16 cellular contexts compared by ENCODE assay signal in the genomic region with DNA sequence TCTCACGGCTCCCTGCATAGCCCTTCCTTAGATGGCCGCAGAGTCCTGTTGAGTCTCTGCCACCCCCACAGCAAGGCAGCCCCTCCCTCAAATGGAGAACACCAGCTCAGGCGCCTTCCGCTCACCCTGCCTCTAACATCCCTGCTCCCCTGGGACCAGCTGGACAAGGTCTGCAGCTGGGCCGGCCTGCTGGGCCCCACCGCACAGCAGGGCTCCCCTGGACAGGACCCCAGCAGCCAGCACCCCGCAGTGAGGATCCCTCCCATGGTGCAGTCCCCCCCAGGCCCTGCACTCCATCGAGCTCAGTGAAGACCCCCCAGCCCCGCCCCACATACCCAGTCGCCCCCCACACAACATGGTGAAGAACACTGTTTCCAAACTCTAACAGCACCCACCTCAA. TPM values are rescaled to one million over a fixed set of nuclear protein-coding genes. Genes with fewer than 3 reads are reported as not detected.
A peak's percentile ranks its signal among the peaks of the same experiment; 100 is the strongest.
DNase-seq lines count a peak whose midpoint lies in the region; ATAC-seq, FAIRE-seq and TF ChIP-seq lines count a peak whose summit lies in the region.
"Had no signal": no experiment of that assay in that cellular context is flagged by ENCODE, and none has a peak within 500 bp of the region (broad histone marks: within the 10 kb centered on the region; RNA-seq: fewer than 3 reads in every experiment).

No MANE protein-coding gene starts in this region.

- peak overlapping the region; percentile 90 for H2AK5ac ChIP-seq in neuronal stem cell (ENCODE audit: low read depth, low read length)

- H3K4me1 ChIP-seq in K562 (replicated peaks in 1 of 2; ENCODE audit: control insufficient read depth in 2 of 2, insufficient read depth in 2 of 2, low read length in 2 of 2) (peaks cover 11 to 35% of the 10 kb centered on the region in 2 experiments; a peak in 4 of 5 replicates), neuronal stem cell (ENCODE audit: control insufficient read depth in 2 of 2, insufficient read depth in 1 of 2, low read depth in 1 of 2, low read length in 2 of 2) (peaks cover 0 to 5% of the 10 kb centered on the region in 2 donors), left lung (peaks cover 0 to 16% of the 10 kb centered on the region in 2 donors)

- H3K18ac ChIP-seq in neuronal stem cell (ENCODE audit: low read length), result peak overlapping the region; percentile 38

- H3K36me3 Mint-ChIP-seq in activated CD4-positive, alpha-beta memory T cell treated with anti-CD3 and anti-CD28 coated beads, Interleukin-2, amount 10 ng/mL, durations not matched to agents 7 days and 5 days (ENCODE audit: low read depth), result peaks cover 40% of the 10 kb centered on the region

- DNase-seq in Right ventricle myocardium inferior (ENCODE audit: missing footprints) (peak; percentile 45), left ventricle myocardium superior (no peak), K562 (ENCODE audit: extremely low read depth in 1 of 4, low spot score in 3 of 4) (no peak), neuronal stem cell (ENCODE audit: low spot score) (no peak), left lung (no peak), NCI-H1417 treated with DMSO at 0.1 percent for 48 hours (lab: John Stamatoyannopoulos, UW) (no peak), H7 (no peak)
- DNase-seq in activated CD4-positive, alpha-beta memory T cell treated with anti-CD3 and anti-CD28 coated beads, Interleukin-2, amount 10 ng/mL, durations not matched to agents 7 days and 5 days, result no peak
- DNase-seq: CD4-positive, CD25-positive, alpha-beta regulatory T cell; GM23248; H9 had no signal

- FAIRE-seq in K562 (lab: Jason Lieb, UNC), result no peak
- FAIRE-seq: GM18507, HepG2, HTR-8/SVneo had no signal

- H3K79me1 ChIP-seq in neuronal stem cell (ENCODE audit: low read depth, low read length), result no peaks in the 10 kb centered on the region

- WGBS in K562 (ENCODE audit: insufficient coverage, low coverage, missing lambda C conversion rate), result 100% methylated on average over 1 of the region's 10 CpGs
- WGBS in neuronal stem cell (ENCODE audit: extremely low coverage in 2 of 2, insufficient read length in 2 of 2, insufficient replicate concordance in 1 of 2), 2 donors, result no CpG with 5 or more reads among the region's 10 CpGs

- no peak overlapping the region for H3K14ac ChIP-seq in neuronal stem cell (ENCODE audit: low read length)

- H3K9ac ChIP-seq in K562 (ENCODE audit: insufficient read depth in 1 of 2, low read depth in 2 of 2, low read length in 2 of 2) (no peak overlapping the region), neuronal stem cell (ENCODE audit: low read depth, low read length, poor library complexity) (peak overlapping the region; percentile 44)
- H3K9ac ChIP-seq: GM23248 had no signal

- intact Hi-C loops in Right ventricle myocardium inferior (cut with DNase I) (no loop called here), left ventricle myocardium superior (cut with micrococcal nuclease) (no loop called here), K562 (cut with micrococcal nuclease) (no loop called here), left lung (cut with DNase I) (no loop called here)

- H3K27ac ChIP-seq in K562 (ENCODE audit: extremely low read depth, low read depth, low read length), result no peak overlapping the region
- no peak overlapping the region for H3K27ac ChIP-seq in neuronal stem cell (replicated peaks; ENCODE audit: low read length)
- no peak overlapping the region for H3K27ac ChIP-seq in left lung
- H3K27ac ChIP-seq: 22Rv1, GM23248 had no signal

- no peak overlapping the region for H4K8ac ChIP-seq in neuronal stem cell (ENCODE audit: low read depth, low read length)

- H3K27me3 ChIP-seq in K562 (ENCODE audit: control insufficient read depth in 2 of 2, insufficient read depth in 2 of 2, low read length in 2 of 2), result no peaks in the 10 kb centered on the region; a peak in 1 of 5 replicates
- peaks cover 0 to 30% (median 0%) of the 10 kb centered on the region in 3 experiments for H3K27me3 ChIP-seq in neuronal stem cell (ENCODE audit: control insufficient read depth in 3 of 3, insufficient read depth in 3 of 3, low read depth in 1 of 3, low read length in 3 of 3)
- H3K27me3 ChIP-seq in left lung, result no peaks in the 10 kb centered on the region
- H3K27me3 ChIP-seq in H7 (ENCODE audit: control insufficient read depth, insufficient read depth, low read length), result no peaks in the 10 kb centered on the region

- H3K79me2 ChIP-seq in K562 (ENCODE audit: control insufficient read depth, insufficient read depth, low read length), result peaks cover 27% of the 10 kb centered on the region

- no peak overlapping the region for H3K27ac Mint-ChIP-seq in activated CD4-positive, alpha-beta memory T cell treated with anti-CD3 and anti-CD28 coated beads, Interleukin-2, amount 10 ng/mL, durations not matched to agents 7 days and 5 days
- H3K27ac Mint-ChIP-seq: H9 had no signal

- H2AFZ ChIP-seq in K562 (ENCODE audit: low read depth, low read length) (no peak overlapping the region), neuronal stem cell (ENCODE audit: low read length) (no peak overlapping the region)
- H2AFZ ChIP-seq: GM23248 had no signal

- no peak overlapping the region for H3K4ac ChIP-seq in neuronal stem cell (ENCODE audit: low read length)

- no TSS peak for BruUV-seq in K562 (replicated peaks; lab: Mats Ljungman, UMichigan)

- H3K9me3 ChIP-seq in K562 (replicated peaks; ENCODE audit: control insufficient read depth, insufficient read depth, low read depth, low read length) (no peaks in the 10 kb centered on the region), neuronal stem cell (replicated peaks in 1 of 2; ENCODE audit: control insufficient read depth in 2 of 2, insufficient read depth in 1 of 2, low read depth in 1 of 2, low read length in 2 of 2) (no peaks in the 10 kb centered on the region), left lung (no peaks in the 10 kb centered on the region)

- peak overlapping the region; percentile 87 for H2BK15ac ChIP-seq in neuronal stem cell (ENCODE audit: low read length)

- CTCF ChIA-PET in K562 (lab: Yijun Ruan, JAX; ENCODE audit: low intra/inter-chr PET ratio), result no interaction called here
- CTCF ChIA-PET in activated CD4-positive, alpha-beta memory T cell treated with anti-CD3 and anti-CD28 coated beads, Interleukin-2, amount 10 ng/mL, durations not matched to agents 7 days and 5 days (lab: Charles Lee), result no interaction called here

- no peaks in the 10 kb centered on the region for H3K27me3 Mint-ChIP-seq in activated CD4-positive, alpha-beta memory T cell treated with anti-CD3 and anti-CD28 coated beads, Interleukin-2, amount 10 ng/mL, durations not matched to agents 7 days and 5 days
- H3K27me3 Mint-ChIP-seq: CD4-positive, CD25-positive, alpha-beta regulatory T cell had no signal

- H3K9me3 Mint-ChIP-seq in activated CD4-positive, alpha-beta memory T cell treated with anti-CD3 and anti-CD28 coated beads, Interleukin-2, amount 10 ng/mL, durations not matched to agents 7 days and 5 days, result no peaks in the 10 kb centered on the region
- H3K9me3 Mint-ChIP-seq: CD4-positive, CD25-positive, alpha-beta regulatory T cell; H9 had no signal

- peaks cover 36% of the 10 kb centered on the region; the same call in 1 of the 3 replicates for H3K36me3 ChIP-seq in K562 (ENCODE audit: control insufficient read depth, insufficient read depth, low read length)
- no peaks in the 10 kb centered on the region for H3K36me3 ChIP-seq in neuronal stem cell (replicated peaks in 1 of 2; ENCODE audit: control insufficient read depth in 2 of 2, insufficient read depth in 2 of 2, low read length in 2 of 2)
- H3K36me3 ChIP-seq in left lung, result peaks cover 0 to 24% of the 10 kb centered on the region in 2 donors
- H3K36me3 ChIP-seq in H7 (replicated peaks; ENCODE audit: control insufficient read depth, insufficient read depth, low read length), result no peaks in the 10 kb centered on the region

- ATAC-seq in Right ventricle myocardium inferior, result no peak
- ATAC-seq in left ventricle myocardium superior, result no peak
- ATAC-seq in K562, result peak; percentile 7
- no peak for ATAC-seq in left lung
- ATAC-seq: HepG2 had no signal

- H2BK120ac ChIP-seq in neuronal stem cell (ENCODE audit: low read depth, low read length), result peak overlapping the region; percentile 5

- no peak overlapping the region for H2BK12ac ChIP-seq in neuronal stem cell (ENCODE audit: low read length)

- no peak overlapping the region for H3K4me3 Mint-ChIP-seq in activated CD4-positive, alpha-beta memory T cell treated with anti-CD3 and anti-CD28 coated beads, Interleukin-2, amount 10 ng/mL, durations not matched to agents 7 days and 5 days
- H3K4me3 Mint-ChIP-seq: CD4-positive, CD25-positive, alpha-beta regulatory T cell; H9 had no signal

- H3K4me3 ChIP-seq in K562 (no peak overlapping the region), neuronal stem cell (ENCODE audit: low read length in 2 of 2) (no peak overlapping the region), left lung (no peak overlapping the region), H7 (ENCODE audit: insufficient read depth, low read depth, low read length) (no peak overlapping the region)
- H3K4me3 ChIP-seq: GM23248 had no signal

- H3K4me2 ChIP-seq in K562 (ENCODE audit: insufficient read depth, low read length) (no peak overlapping the region), neuronal stem cell (ENCODE audit: insufficient read depth, low read length, poor library complexity, severe bottlenecking) (no peak overlapping the region)

- H2BK5ac ChIP-seq in neuronal stem cell (ENCODE audit: low read length), result no peak overlapping the region

- TF ChIP-seq EP300 in K562 (IDR thresholded peaks at IDR 0.05; ENCODE audit: low read length), result no peak

- no peaks in the 10 kb centered on the region for H3K9me1 ChIP-seq in K562 (ENCODE audit: control insufficient read depth, insufficient read depth, low read length)

- H3K23ac ChIP-seq in neuronal stem cell (ENCODE audit: low read depth, low read length, poor library complexity), result peak overlapping the region; percentile 31

- POLR2A ChIA-PET in K562 (lab: Yijun Ruan, JAX), result interaction anchor here (0.6 to 6.9 kb wide), 3 partner anchors 6 to 309 kb away, joined by 4 to 40 read pairs (median 5); a partner anchor contains a TSS
- POLR2A ChIA-PET in activated CD4-positive, alpha-beta memory T cell treated with anti-CD3 and anti-CD28 coated beads, Interleukin-2, amount 10 ng/mL, durations not matched to agents 7 days and 5 days (lab: Charles Lee), result no interaction called here

- TF ChIP-seq CTCF in K562 (IDR thresholded peaks at IDR 0.05 in 2 of 3, conservative IDR thresholded peaks at IDR 0.05 in 1 of 3; ENCODE audit: insufficient read depth in 2 of 3, low read depth in 1 of 3, low read length in 3 of 3), result no peak
- TF ChIP-seq CTCF in left lung (IDR thresholded peaks at IDR 0.05), result no peak

- no peak for TF ChIP-seq POLR2A in K562 (conservative IDR thresholded peaks at IDR 0.05)

- H4K91ac ChIP-seq in neuronal stem cell (ENCODE audit: low read depth, low read length, poor library complexity), result no peak overlapping the region

- TF ChIP-seq RAD21 in K562 (CRISPR knock-in tag; conservative IDR thresholded peaks at IDR 0.05 in 1 of 2, IDR thresholded peaks at IDR 0.05 in 1 of 2), result no peak

- peaks cover 16% of the 10 kb centered on the region for H3K4me1 Mint-ChIP-seq in activated CD4-positive, alpha-beta memory T cell treated with anti-CD3 and anti-CD28 coated beads, Interleukin-2, amount 10 ng/mL, durations not matched to agents 7 days and 5 days

- in situ Hi-C loops in K562 (cut with MboI), result no loop called here

- no peaks in the 10 kb centered on the region for H4K20me1 ChIP-seq in K562 (replicated peaks; ENCODE audit: control insufficient read depth, insufficient read depth, low read length)

RNA-seq across cellular contexts. Expression of a gene that starts 10.2 kb away (rescaled TPM):
- total RNA-seq in Right ventricle myocardium inferior, result 7.7 TPM
- total RNA-seq in left ventricle myocardium superior, result 5.8 TPM
- total RNA-seq in K562 (2011; cell fraction: chromatin; rRNA removed; ENCODE audit: low replicate concordance), result 198 and 586 TPM in 2 replicates
- 353 and 436 TPM in 2 replicates for total RNA-seq in K562 (2011; cell fraction: nucleolus; rRNA removed)
- total RNA-seq in K562 (2011; cell fraction: nucleoplasm; rRNA removed), result 289 and 326 TPM in 2 replicates
- total RNA-seq in K562 (2014; rRNA removed), result 41.2 and 50.7 TPM in 2 replicates
- total RNA-seq in K562 (2014; rRNA removed; fragmentation: Illumina TruSeq; extraction: Trizol), result 9.0 and 9.2 TPM in 2 replicates
- 16.9 TPM in 2 replicates for total RNA-seq in K562 (2015; rRNA removed; fragmentation: Illumina TruSeq; extraction: Trizol)
- 79.7 and 103 TPM in 2 replicates for total RNA-seq in K562 (2021)
- polyA plus RNA-seq in K562 (2011; rRNA removed), result 42.6 and 65.4 TPM in 2 replicates
- 45.9 and 88.8 TPM in 2 replicates for polyA plus RNA-seq in K562 (2011; cell fraction: cytosol; rRNA removed)
- 230 and 368 TPM in 2 replicates for polyA plus RNA-seq in K562 (2011; cell fraction: nucleus; rRNA removed)
- polyA plus RNA-seq in K562 (2012), result 77.5 and 466 TPM in 2 replicates
- polyA plus RNA-seq in K562 (2014; fragmentation: Illumina TruSeq; extraction: Trizol), result 31.3 and 65.0 TPM in 2 replicates
- polyA plus RNA-seq in K562 (2014; fragmentation: Nextera tagmentation; extraction: Ambion mirVana), result under 1 TPM; 0.65 to 0.66 TPM
- 54.5 and 66.9 TPM in 2 replicates for polyA plus RNA-seq in K562 (2014; rRNA removed)
- polyA minus RNA-seq in K562 (2011; rRNA and poly(A)+ RNA removed), result 33.8 and 63.1 TPM in 2 replicates
- 71.3 and 83.9 TPM in 2 replicates for polyA minus RNA-seq in K562 (2011; cell fraction: cytosol; rRNA and poly(A)+ RNA removed)
- polyA minus RNA-seq in K562 (2011; cell fraction: nucleus; rRNA and poly(A)+ RNA removed), result 85.0 and 89.2 TPM in 2 replicates
- 1.7 TPM for polyA plus RNA-seq in neuronal stem cell (2013, experiment 1 of 2)
- polyA plus RNA-seq in neuronal stem cell (2013, experiment 2 of 2), result 2.6 TPM
- 10 to 100 TPM; 12.7 to 53.5 TPM for total RNA-seq in left lung
- total RNA-seq in activated CD4-positive, alpha-beta memory T cell treated with anti-CD3 and anti-CD28 coated beads, Interleukin-2, amount 10 ng/mL, durations not matched to agents 7 days and 5 days, result 100 to 1,000 TPM; 290 to 291 TPM
- 5.7 and 5.8 TPM in 2 replicates for total RNA-seq in H7 (2014; rRNA removed; shearing (Covaris generic))
- total RNA-seq: HepG2 had no signal

RNA-seq across cellular contexts. Expression of a gene that starts 37.8 kb away (rescaled TPM):
- total RNA-seq in Right ventricle myocardium inferior (0.16 TPM), left ventricle myocardium superior (0.17 TPM), K562 (2014; rRNA removed) (13.3 and 16.0 TPM in 2 replicates), K562 (2014; rRNA removed; fragmentation: Illumina TruSeq; extraction: Trizol) (4.9 and 6.8 TPM in 2 replicates), K562 (2015; rRNA removed; fragmentation: Illumina TruSeq; extraction: Trizol) (8.1 and 9.6 TPM in 2 replicates), K562 (2021) (15.3 and 20.3 TPM in 2 replicates), left lung (10 to 100 TPM in 1 of 2 donors, 1 to 10 TPM in 1; 3.9 to 12.1 TPM)
- 21.9 and 70.4 TPM in 2 replicates for total RNA-seq in K562 (2011; cell fraction: chromatin; rRNA removed; ENCODE audit: low replicate concordance)
- total RNA-seq in K562 (2011; cell fraction: nucleolus; rRNA removed), result 38.4 and 45.2 TPM in 2 replicates
- 27.3 and 30.9 TPM in 2 replicates for total RNA-seq in K562 (2011; cell fraction: nucleoplasm; rRNA removed)
- polyA plus RNA-seq in K562 (2011; rRNA removed) (12.2 and 13.6 TPM in 2 replicates), K562 (2014; fragmentation: Illumina TruSeq; extraction: Trizol) (10.3 and 17.6 TPM in 2 replicates), K562 (2014; fragmentation: Nextera tagmentation; extraction: Ambion mirVana) (under 1 TPM; 0.27 to 0.66 TPM), K562 (2014; rRNA removed) (18.4 and 18.8 TPM in 2 replicates)
- 10.0 and 27.5 TPM in 2 replicates for polyA plus RNA-seq in K562 (2011; cell fraction: cytosol; rRNA removed)
- 41.2 and 64.7 TPM in 2 replicates for polyA plus RNA-seq in K562 (2011; cell fraction: nucleus; rRNA removed)
- polyA plus RNA-seq in K562 (2012), result 18.2 and 106 TPM in 2 replicates
- 4.3 and 7.9 TPM in 2 replicates for polyA minus RNA-seq in K562 (2011; rRNA and poly(A)+ RNA removed)
- polyA minus RNA-seq in K562 (2011; cell fraction: cytosol; rRNA and poly(A)+ RNA removed), result 3.7 and 7.2 TPM in 2 replicates
- 12.2 and 18.7 TPM in 2 replicates for polyA minus RNA-seq in K562 (2011; cell fraction: nucleus; rRNA and poly(A)+ RNA removed)
- polyA plus RNA-seq in neuronal stem cell (2013, experiment 1 of 2), result not detected
- polyA plus RNA-seq in neuronal stem cell (2013, experiment 2 of 2), result not detected
- under 1 TPM; 0.45 to 0.65 TPM for total RNA-seq in activated CD4-positive, alpha-beta memory T cell treated with anti-CD3 and anti-CD28 coated beads, Interleukin-2, amount 10 ng/mL, durations not matched to agents 7 days and 5 days
- total RNA-seq in H7 (2014; rRNA removed; shearing (Covaris generic)), result 0.10 and 0.33 TPM in 2 replicates
- total RNA-seq: Daoy, GM23248, H9 had no signal
- polyA plus RNA-seq: CD4-positive, CD25-positive, alpha-beta regulatory T cell; GM23248 had no signal
